In the genomic region with DNA sequence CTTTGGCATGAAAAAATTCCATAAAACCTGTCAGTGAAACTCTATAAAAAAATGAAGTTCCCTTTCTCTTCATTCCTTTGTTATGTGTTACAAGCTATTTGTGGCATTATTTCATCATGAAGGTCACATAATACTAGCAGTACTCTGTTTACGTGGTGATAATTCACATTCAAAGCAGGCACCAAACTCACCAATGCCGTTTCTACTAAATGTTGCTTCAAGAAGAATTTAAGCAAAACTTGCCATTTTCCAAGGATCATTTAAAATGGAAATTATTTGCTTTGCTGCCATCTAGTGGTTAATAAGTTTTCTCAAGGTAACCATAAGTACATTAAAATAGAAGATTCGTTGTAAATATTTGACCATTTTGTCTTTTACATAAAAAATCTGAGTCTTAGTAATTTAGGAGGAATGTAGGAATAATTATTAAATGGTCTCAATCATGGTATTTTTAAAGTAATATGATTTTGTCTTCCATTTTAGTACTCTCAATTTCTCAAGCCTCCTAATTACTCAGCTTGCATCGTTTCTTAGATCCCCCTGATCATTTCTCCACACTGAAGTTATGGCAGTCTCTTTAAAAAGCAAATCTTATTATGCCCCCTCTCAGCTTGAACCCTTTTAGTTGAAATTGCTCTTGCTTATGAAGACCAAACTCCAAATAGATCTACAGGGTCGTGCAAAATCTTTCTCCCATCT, we compare ENCODE assay signal across 2 cellular contexts.
TF ChIP-seq lines count a peak whose summit lies in the region.

No MANE protein-coding gene starts in this region.

TF ChIP-seq in K562, 482 proteins besides CTCF, POLR2A, EP300 and RAD21 (continued from another document):
- TF ChIP-seq ZNF184 (CRISPR knock-in tag; IDR thresholded peaks at IDR 0.05) (no peak), TRIM28 (IDR thresholded peaks at IDR 0.05) (no peak), PYGO2 (tag; IDR thresholded peaks at IDR 0.05) (no peak), HMG20B (CRISPR knock-in tag; IDR thresholded peaks at IDR 0.05) (no peak), NFYB (IDR thresholded peaks at IDR 0.05; ENCODE audit: extremely low read depth, insufficient read length) (no peak), NCOA4 (IDR thresholded peaks at IDR 0.05; ENCODE audit: partially characterized antibody) (no peak), SMC3 (conservative IDR thresholded peaks at IDR 0.05; ENCODE audit: insufficient read depth, low read depth, low read length) (peak; percentile 31; the same call in 1 of the 2 replicates), ZNF707 (CRISPR knock-in tag; conservative IDR thresholded peaks at IDR 0.05) (no peak)
- TF ChIP-seq, protein P1, sequence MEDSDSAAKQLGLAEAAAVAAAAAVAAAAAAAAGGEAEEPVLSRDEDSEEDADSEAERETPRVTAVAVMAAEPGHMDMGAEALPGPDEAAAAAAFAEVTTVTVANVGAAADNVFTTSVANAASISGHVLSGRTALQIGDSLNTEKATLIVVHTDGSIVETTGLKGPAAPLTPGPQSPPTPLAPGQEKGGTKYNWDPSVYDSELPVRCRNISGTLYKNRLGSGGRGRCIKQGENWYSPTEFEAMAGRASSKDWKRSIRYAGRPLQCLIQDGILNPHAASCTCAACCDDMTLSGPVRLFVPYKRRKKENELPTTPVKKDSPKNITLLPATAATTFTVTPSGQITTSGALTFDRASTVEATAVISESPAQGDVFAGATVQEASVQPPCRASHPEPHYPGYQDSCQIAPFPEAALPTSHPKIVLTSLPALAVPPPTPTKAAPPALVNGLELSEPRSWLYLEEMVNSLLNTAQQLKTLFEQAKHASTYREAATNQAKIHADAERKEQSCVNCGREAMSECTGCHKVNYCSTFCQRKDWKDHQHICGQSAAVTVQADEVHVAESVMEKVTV (CRISPR knock-in tag; IDR thresholded peaks at IDR 0.05): peak; percentile 47; the same call in 1 of the 2 replicates

TF ChIP-seq in HepG2, 621 proteins besides CTCF, POLR2A, EP300 and RAD21 (continued from another document):
- TF ChIP-seq, protein P2, sequence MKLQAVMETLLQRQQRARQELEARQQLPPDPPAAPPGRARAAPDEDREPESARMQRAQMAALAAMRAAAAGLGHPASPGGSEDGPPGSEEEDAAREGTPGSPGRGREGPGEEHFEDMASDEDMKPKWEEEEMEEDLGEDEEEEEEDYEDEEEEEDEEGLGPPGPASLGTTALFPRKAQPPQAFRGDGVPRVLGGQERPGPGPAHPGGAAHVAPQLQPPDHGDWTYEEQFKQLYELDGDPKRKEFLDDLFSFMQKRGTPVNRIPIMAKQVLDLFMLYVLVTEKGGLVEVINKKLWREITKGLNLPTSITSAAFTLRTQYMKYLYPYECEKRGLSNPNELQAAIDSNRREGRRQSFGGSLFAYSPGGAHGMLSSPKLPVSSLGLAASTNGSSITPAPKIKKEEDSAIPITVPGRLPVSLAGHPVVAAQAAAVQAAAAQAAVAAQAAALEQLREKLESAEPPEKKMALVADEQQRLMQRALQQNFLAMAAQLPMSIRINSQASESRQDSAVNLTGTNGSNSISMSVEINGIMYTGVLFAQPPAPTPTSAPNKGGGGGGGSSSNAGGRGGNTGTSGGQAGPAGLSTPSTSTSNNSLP (IDR thresholded peaks at IDR 0.05; ENCODE audit: low read depth, low read length): peak; percentile 25; the same call in 1 of the 2 replicates
